Comparison of ENCODE assay signal across 9 cellular contexts in the genomic region with DNA sequence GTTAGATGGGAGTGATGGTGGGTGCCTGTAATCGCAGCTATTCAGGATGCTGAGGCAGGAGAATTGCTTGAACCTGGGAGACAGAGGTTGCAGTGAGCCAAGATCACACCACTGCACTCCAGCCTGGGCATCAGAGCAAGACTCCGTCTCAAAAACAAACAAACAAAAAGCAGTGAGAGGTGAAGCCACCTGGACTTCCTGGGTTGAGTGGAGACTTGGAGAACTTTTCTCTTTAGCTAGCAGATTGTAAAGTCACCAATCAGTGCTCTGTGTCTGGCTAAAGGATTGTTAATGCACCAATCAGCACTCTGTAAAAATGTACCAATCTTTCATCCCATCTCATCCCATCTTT. TPM values are rescaled to one million over a fixed set of nuclear protein-coding genes. Genes with fewer than 3 reads are reported as not detected.
"Had no signal": no experiment of that assay in that cellular context is flagged by ENCODE, and none has a peak within 500 bp of the region (broad histone marks: within the 10 kb centered on the region; RNA-seq: fewer than 3 reads in every experiment).

No MANE protein-coding gene starts in this region.

RNA-seq across cellular contexts. Expression of a gene that starts 14.5 kb away (rescaled TPM):
- total RNA-seq: activated CD4-positive, alpha-beta memory T cell treated with anti-CD3 and anti-CD28 coated beads for 36 hours; activated CD4-positive, alpha-beta T cell treated with anti-CD3 and anti-CD28 coated beads, Interleukin-2, amount 10 ng/mL, durations not matched to agents 7 days and 5 days; activated naive CD4-positive, alpha-beta T cell treated with anti-CD3 and anti-CD28 coated beads, Interleukin-2, amount 50 U/mL, for 72 hours; activated T-cell treated with anti-CD3 and anti-CD28 coated beads, Interleukin-2, amount 50 U/mL, for 4 hours; astrocyte; Right ventricle myocardium superior; SJCRH30; T-helper 2 cell treated with Interferon-gamma antibody and Interleukin-4, amounts not matched to agents 100 ng/mL and 5 ng/mL, for 36 hours had no signal
- polyA plus RNA-seq: SK-N-SH had no signal

RNA-seq across cellular contexts. Expression of a gene that starts 36.0 kb away (rescaled TPM):
- total RNA-seq: activated CD4-positive, alpha-beta memory T cell treated with anti-CD3 and anti-CD28 coated beads for 36 hours; activated CD4-positive, alpha-beta T cell treated with anti-CD3 and anti-CD28 coated beads, Interleukin-2, amount 10 ng/mL, durations not matched to agents 7 days and 5 days; activated naive CD4-positive, alpha-beta T cell treated with anti-CD3 and anti-CD28 coated beads, Interleukin-2, amount 50 U/mL, for 72 hours; T-helper 2 cell treated with Interferon-gamma antibody and Interleukin-4, amounts not matched to agents 100 ng/mL and 5 ng/mL, for 36 hours had no signal
